Comparison of ENCODE assay signal across 10 cellular contexts in the genomic region with DNA sequence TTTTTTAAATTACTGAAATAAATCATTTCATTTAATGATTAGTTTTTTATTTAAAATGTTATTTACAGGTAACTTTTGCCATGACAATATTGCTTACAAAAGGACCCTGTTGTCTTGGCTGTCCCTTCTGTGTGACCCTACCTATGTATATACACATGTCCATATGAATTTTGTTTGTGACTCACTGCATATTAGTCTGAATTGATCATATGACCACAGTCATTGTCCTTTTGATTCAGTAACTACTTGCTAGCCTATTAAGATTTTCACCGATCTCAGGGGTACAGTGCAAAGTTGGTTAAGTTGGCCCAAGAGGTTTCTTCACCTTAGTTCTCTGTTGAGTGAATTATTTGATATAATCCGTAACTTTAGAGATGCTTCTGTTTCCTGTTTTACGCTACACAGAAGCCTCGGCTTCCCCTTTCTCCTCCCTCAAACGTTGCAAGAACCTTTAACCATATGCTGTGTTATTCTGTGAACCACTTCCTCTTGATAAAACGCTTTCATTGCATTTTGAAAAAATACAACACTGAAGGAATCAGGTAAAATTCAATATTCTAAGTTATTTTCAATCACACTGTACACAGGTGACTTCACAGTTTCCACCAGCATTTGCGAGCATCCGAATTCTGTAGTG. TPM values are rescaled to one million over a fixed set of nuclear protein-coding genes. Genes with fewer than 3 reads are reported as not detected.
DNase-seq lines count a peak whose midpoint lies in the region; ATAC-seq, FAIRE-seq and TF ChIP-seq lines count a peak whose summit lies in the region.
"Had no signal": no experiment of that assay in that cellular context is flagged by ENCODE, and none has a peak within 500 bp of the region (broad histone marks: within the 10 kb centered on the region; RNA-seq: fewer than 3 reads in every experiment).

No MANE protein-coding gene starts in this region.

- H3K27ac ChIP-seq in lower lobe of right lung (peak overlapping the region; percentile 50), WERI-Rb-1 (no peak overlapping the region)

- H3K4me3 ChIP-seq in NB4 (ENCODE audit: low read depth, low read length) (peak overlapping the region; percentile 43), lower lobe of right lung (no peak overlapping the region), WERI-Rb-1 (ENCODE audit: low read depth, low read length) (no peak overlapping the region)

- peaks cover 3% of the 10 kb centered on the region for H3K36me3 ChIP-seq in lower lobe of right lung
- H3K36me3 ChIP-seq in WERI-Rb-1, result no peaks in the 10 kb centered on the region

- no peak for FAIRE-seq in HTR-8/SVneo (lab: Jason Lieb, UNC)

- DNase-seq in NB4 (ENCODE audit: low read depth), result peak; percentile 84
- DNase-seq in lower lobe of right lung, result no peak
- DNase-seq in NCI-H2196 (lab: John Stamatoyannopoulos, UW; ENCODE audit: unreplicated experiment), result no peak
- DNase-seq in WERI-Rb-1, result no peak
- no peak for DNase-seq in left lobe of liver (ENCODE audit: low spot score)
- DNase-seq in HTR-8/SVneo (ENCODE audit: insufficient read length, low spot score), result no peak
- DNase-seq: islet precursor cell, NCI-H526 treated with DMSO at 0.1 percent for 48 hours had no signal

- TF ChIP-seq CTCF in NB4 (IDR thresholded peaks at IDR 0.05; ENCODE audit: low read depth, low read length) (no peak), lower lobe of right lung (IDR thresholded peaks at IDR 0.05) (no peak), WERI-Rb-1 (IDR thresholded peaks at IDR 0.05; ENCODE audit: low read depth, low read length) (no peak)

- intact Hi-C loops in lower lobe of right lung (cut with DNase I), result no loop called here

- peaks cover 56% of the 10 kb centered on the region for H3K4me1 ChIP-seq in lower lobe of right lung

- H3K9me3 ChIP-seq in lower lobe of right lung (no peaks in the 10 kb centered on the region), WERI-Rb-1 (ENCODE audit: severe bottlenecking) (no peaks in the 10 kb centered on the region)

- no peak for TF ChIP-seq POLR2A in NB4 (IDR thresholded peaks at IDR 0.05; ENCODE audit: extremely low read depth, insufficient read length)

- H3K27me3 ChIP-seq in lower lobe of right lung (ENCODE audit: low read depth) (no peaks in the 10 kb centered on the region), WERI-Rb-1 (ENCODE audit: insufficient read depth, low read depth, severe bottlenecking) (no peaks in the 10 kb centered on the region)

- ATAC-seq in GM18498 (IDR thresholded peaks at IDR 0.05; ENCODE audit: unreplicated experiment) (peak; percentile 60), GM21737 (IDR thresholded peaks at IDR 0.05; ENCODE audit: unreplicated experiment) (peak; percentile 52), lower lobe of right lung (peak; percentile 62 to 79), left lobe of liver (no peak)

RNA-seq across cellular contexts. Expression of a gene that starts 43.9 kb away (rescaled TPM):
- total RNA-seq in lower lobe of right lung (36.8 TPM), left lobe of liver (16.1 TPM)
